Comparison of ENCODE assay signal across 10 cellular contexts in genomic region chr5:104540448-104540847, GRCh38.
DNase-seq lines count a peak whose midpoint lies in the region; ATAC-seq and TF ChIP-seq lines count a peak whose summit lies in the region.
"Had no signal": no experiment of that assay in that cellular context is flagged by ENCODE, and none has a peak within 500 bp of the region (broad histone marks: within the 10 kb centered on the region; RNA-seq: fewer than 3 reads in every experiment).

No MANE protein-coding gene starts in this region.

- H3K9me3 Mint-ChIP-seq in type B pancreatic cell, result no peaks in the 10 kb centered on the region
- H3K9me3 Mint-ChIP-seq in Caco-2 (ENCODE audit: unreplicated experiment), result no peaks in the 10 kb centered on the region

- H3K27me3 Mint-ChIP-seq in type B pancreatic cell (no peaks in the 10 kb centered on the region), Caco-2 (ENCODE audit: insufficient read depth, unreplicated experiment) (no peaks in the 10 kb centered on the region)

- POLR2A ChIA-PET in Caco-2 (lab: Charles Lee), result no interaction called here

- CTCF ChIA-PET in Caco-2 (lab: Charles Lee), result no interaction called here

- no peaks in the 10 kb centered on the region for H3K36me3 ChIP-seq in Caco-2 (ENCODE audit: control insufficient read depth, insufficient read depth, low read length)
- H3K36me3 ChIP-seq: right lobe of liver had no signal

- H3K4me3 Mint-ChIP-seq in type B pancreatic cell (peak overlapping the region; percentile 3), Caco-2 (ENCODE audit: unreplicated experiment) (no peak overlapping the region)

- peaks cover 11% of the 10 kb centered on the region for H3K4me1 Mint-ChIP-seq in type B pancreatic cell (ENCODE audit: unreplicated experiment)
- H3K4me1 Mint-ChIP-seq in Caco-2 (ENCODE audit: low read depth, unreplicated experiment), result no peaks in the 10 kb centered on the region

- intact Hi-C loops in Caco-2 (cut with micrococcal nuclease; ENCODE audit: unreplicated experiment), result no loop called here
- intact Hi-C loops in cardiac septum (cut with DNase I), result no loop called here

- no TSS peak for BruUV-seq in Caco-2 (replicated peaks; lab: Mats Ljungman, UMichigan)

- H3K27me3 ChIP-seq in Caco-2 (replicated peaks; ENCODE audit: control insufficient read depth, insufficient read depth, low read length), result no peaks in the 10 kb centered on the region
- H3K27me3 ChIP-seq: right lobe of liver had no signal

- no peaks in the 10 kb centered on the region for H3K9me3 ChIP-seq in Caco-2
- H3K9me3 ChIP-seq: right lobe of liver had no signal

- no peaks in the 10 kb centered on the region for H3K4me1 ChIP-seq in Caco-2
- H3K4me1 ChIP-seq: right lobe of liver had no signal

- H3K36me3 Mint-ChIP-seq in type B pancreatic cell (peaks cover 4% of the 10 kb centered on the region), Caco-2 (ENCODE audit: insufficient read depth, unreplicated experiment) (no peaks in the 10 kb centered on the region)

- ATAC-seq in SK-N-SH treated with all-trans-retinoic acid at 6 μM for 48 hours, result peak; percentile 79
- ATAC-seq: right lobe of liver had no signal

- H3K27ac Mint-ChIP-seq in type B pancreatic cell (peak overlapping the region; percentile 1), Caco-2 (ENCODE audit: unreplicated experiment) (no peak overlapping the region)

- H3K4me3 ChIP-seq in foreskin fibroblast (ENCODE audit: low read depth in 1 of 2, low read length in 2 of 2), result no peak overlapping the region
- no peak overlapping the region for H3K4me3 ChIP-seq in Caco-2 (ENCODE audit: low read depth, low read length)
- H3K4me3 ChIP-seq: right lobe of liver had no signal

- TF ChIP-seq CTCF in foreskin fibroblast (IDR thresholded peaks at IDR 0.05; ENCODE audit: low read depth, low read length), result no peak
- no peak for TF ChIP-seq CTCF in type B pancreatic cell (conservative IDR thresholded peaks at IDR 0.05)
- no peak for TF ChIP-seq CTCF in Caco-2 (IDR thresholded peaks at IDR 0.05; ENCODE audit: insufficient read depth in 1 of 2, low read depth in 1 of 2, low read length in 1 of 2, severe bottlenecking in 1 of 2, unreplicated experiment in 1 of 2)

- DNase-seq in NCI-H345 (lab: John Stamatoyannopoulos, UW) (peak; percentile 1), NCI-H345 treated with DMSO at 0.1 percent for 48 hours (lab: John Stamatoyannopoulos, UW; ENCODE audit: unreplicated experiment) (no peak), foreskin fibroblast (peak; percentile 17 to 44), type B pancreatic cell (ENCODE audit: extremely low spot score, unreplicated experiment) (no peak), Caco-2 (no peak), cardiac septum (ENCODE audit: low spot score) (no peak), hippocampal formation (lab: John Stamatoyannopoulos, UW) (no peak)
- DNase-seq: mammary epithelial cell, right lobe of liver had no signal

TF ChIP-seq in SK-N-SH treated with all-trans-retinoic acid at 6 μM for 48 hours, 23 proteins besides CTCF, POLR2A, EP300 and RAD21:
- no peak for TF ChIP-seq TCF4 (CRISPR knock-in tag; IDR thresholded peaks at IDR 0.05; ENCODE audit: borderline replicate concordance)
- TF ChIP-seq ISL1 (CRISPR knock-in tag; IDR thresholded peaks at IDR 0.05), result peak; percentile 66; the same call in 1 of the 2 replicates

Comparison
In these comparisons a context has a peak if more than half of its experiments do, and no peak if none do; other contexts are left out.
1. DNase-seq: peak in NCI-H345 (single experiment) and foreskin fibroblast (2 of 2); none in NCI-H345 treated with DMSO at 0.1 percent for 48 hours (single experiment), type B pancreatic cell (single experiment), Caco-2 (0 of 2), cardiac septum (single experiment) and hippocampal formation (0 of 2).